In the genomic region with DNA sequence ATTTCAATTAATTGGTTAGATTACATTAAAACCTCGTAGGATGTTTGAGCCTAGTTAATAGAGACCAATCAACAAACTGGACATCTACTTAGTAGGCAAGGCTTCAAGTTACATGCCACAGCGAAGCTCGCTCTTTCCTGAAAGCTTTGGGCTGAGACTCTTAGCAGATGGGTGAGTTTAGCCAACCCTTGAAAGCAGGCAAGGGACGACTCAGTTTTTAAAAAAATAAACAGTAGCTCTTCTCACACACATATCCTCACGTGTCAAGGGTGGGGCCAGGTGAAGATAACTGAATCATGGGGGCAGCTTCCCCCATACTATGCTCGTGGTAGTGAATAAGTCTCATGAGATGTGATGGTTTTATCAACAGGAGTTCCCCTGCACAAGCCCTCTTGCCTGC, we compare ENCODE assay signal across 2 cellular contexts.
TF ChIP-seq lines count a peak whose summit lies in the region.

No MANE protein-coding gene starts in this region.

TF ChIP-seq in IMR-90, 13 proteins besides CTCF, POLR2A, EP300 and RAD21:
- TF ChIP-seq BHLHE40 (IDR thresholded peaks at IDR 0.05; ENCODE audit: low read depth, low read length) (peak; percentile 70), MAFK (IDR thresholded peaks at IDR 0.05; ENCODE audit: low read depth, low read length) (no peak), RFX5 (IDR thresholded peaks at IDR 0.05; ENCODE audit: low read depth, low read length) (no peak), MXI1 (IDR thresholded peaks at IDR 0.05; ENCODE audit: borderline replicate concordance, low read depth, low read length) (no peak), MAZ (IDR thresholded peaks at IDR 0.05; ENCODE audit: borderline replicate concordance, low read depth, low read length) (no peak), NFE2L2 (IDR thresholded peaks at IDR 0.05; ENCODE audit: low read depth, low read length) (no peak), RCOR1 (IDR thresholded peaks at IDR 0.05; ENCODE audit: insufficient replicate concordance, low read length) (no peak)
- TF ChIP-seq, protein P1, sequence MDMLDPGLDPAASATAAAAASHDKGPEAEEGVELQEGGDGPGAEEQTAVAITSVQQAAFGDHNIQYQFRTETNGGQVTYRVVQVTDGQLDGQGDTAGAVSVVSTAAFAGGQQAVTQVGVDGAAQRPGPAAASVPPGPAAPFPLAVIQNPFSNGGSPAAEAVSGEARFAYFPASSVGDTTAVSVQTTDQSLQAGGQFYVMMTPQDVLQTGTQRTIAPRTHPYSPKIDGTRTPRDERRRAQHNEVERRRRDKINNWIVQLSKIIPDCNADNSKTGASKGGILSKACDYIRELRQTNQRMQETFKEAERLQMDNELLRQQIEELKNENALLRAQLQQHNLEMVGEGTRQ (IDR thresholded peaks at IDR 0.05; ENCODE audit: low read depth, low read length), result no peak
TF ChIP-seq in IMR-90: peak in this region for 1.

TF ChIP-seq in K562, 482 proteins besides CTCF, POLR2A, EP300 and RAD21:
- TF ChIP-seq BHLHE40 (IDR thresholded peaks at IDR 0.05; ENCODE audit: low read length), result 0 out of 2 replicates have a peak, but pooled peaks have one; percentile 5
- TF ChIP-seq, protein P2, sequence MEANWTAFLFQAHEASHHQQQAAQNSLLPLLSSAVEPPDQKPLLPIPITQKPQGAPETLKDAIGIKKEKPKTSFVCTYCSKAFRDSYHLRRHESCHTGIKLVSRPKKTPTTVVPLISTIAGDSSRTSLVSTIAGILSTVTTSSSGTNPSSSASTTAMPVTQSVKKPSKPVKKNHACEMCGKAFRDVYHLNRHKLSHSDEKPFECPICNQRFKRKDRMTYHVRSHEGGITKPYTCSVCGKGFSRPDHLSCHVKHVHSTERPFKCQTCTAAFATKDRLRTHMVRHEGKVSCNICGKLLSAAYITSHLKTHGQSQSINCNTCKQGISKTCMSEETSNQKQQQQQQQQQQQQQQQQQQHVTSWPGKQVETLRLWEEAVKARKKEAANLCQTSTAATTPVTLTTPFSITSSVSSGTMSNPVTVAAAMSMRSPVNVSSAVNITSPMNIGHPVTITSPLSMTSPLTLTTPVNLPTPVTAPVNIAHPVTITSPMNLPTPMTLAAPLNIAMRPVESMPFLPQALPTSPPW (CRISPR knock-in tag; IDR thresholded peaks at IDR 0.05), result no peak
TF ChIP-seq in K562: peak in this region for 1.
